Comparison of ENCODE assay signal across 11 cellular contexts in the genomic region with DNA sequence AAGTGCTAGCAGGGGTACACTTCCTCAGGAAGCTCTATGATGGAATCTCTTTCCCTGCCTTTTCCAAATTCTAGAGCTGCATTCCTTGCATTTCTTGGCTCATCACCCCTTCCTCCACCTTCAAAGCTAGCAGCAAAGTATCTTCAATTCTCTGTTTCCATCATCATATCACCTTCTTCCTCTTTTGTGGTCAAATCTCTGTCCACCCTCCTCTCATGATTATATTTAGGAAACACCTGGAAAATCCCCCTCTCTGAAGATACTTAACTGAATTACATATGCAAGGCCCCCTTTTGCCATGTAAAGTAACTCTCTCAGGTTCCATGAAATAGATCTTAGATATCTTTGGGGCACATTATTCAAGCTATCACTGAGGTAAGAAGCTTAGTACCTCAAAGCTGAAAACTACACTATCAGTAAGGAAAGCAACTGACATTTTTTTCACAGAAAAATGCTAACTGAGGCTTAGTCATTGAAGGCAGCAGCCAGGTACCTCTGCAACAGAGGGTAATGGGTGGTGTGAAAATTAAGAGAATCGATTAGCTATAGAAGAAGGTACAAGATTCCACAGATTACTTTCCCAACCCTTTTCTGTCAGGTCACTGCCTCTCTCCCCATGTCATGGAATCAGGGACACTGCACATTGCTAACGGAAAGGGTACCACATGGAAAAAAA.
DNase-seq lines count a peak whose midpoint lies in the region; ATAC-seq and TF ChIP-seq lines count a peak whose summit lies in the region.
"Had no signal": no experiment of that assay in that cellular context is flagged by ENCODE, and none has a peak within 500 bp of the region (broad histone marks: within the 10 kb centered on the region; RNA-seq: fewer than 3 reads in every experiment).

No MANE protein-coding gene starts in this region.

- intact Hi-C loops in thyroid gland (cut with DNase I) (no loop called here), Right ventricle myocardium superior (cut with DNase I) (no loop called here)

- H3K27ac ChIP-seq in thyroid gland = no peak overlapping the region

- TF ChIP-seq CTCF in GM12865 (IDR thresholded peaks at IDR 0.05; ENCODE audit: insufficient read depth, low read depth, low read length, missing control alignments) = no peak
- TF ChIP-seq CTCF in thyroid gland (IDR thresholded peaks at IDR 0.05) = no peak

- H3K4me1 ChIP-seq in thyroid gland = no peaks in the 10 kb centered on the region

- no peak overlapping the region for H3K4me3 ChIP-seq in GM12865 (ENCODE audit: low read depth, low read length)
- no peak overlapping the region for H3K4me3 ChIP-seq in thyroid gland (replicated peaks in 1 of 3)

- H3K27me3 ChIP-seq in thyroid gland = no peaks in the 10 kb centered on the region

- DNase-seq in GM12865 (ENCODE audit: low read depth) = peak; percentile 49
- DNase-seq in NOMO-1 treated with DMSO at 0.1 percent for 48 hours (lab: John Stamatoyannopoulos, UW; ENCODE audit: unreplicated experiment) = peak; percentile 31
- no peak for DNase-seq in activated naive CD4-positive, alpha-beta T cell (lab: John Stamatoyannopoulos, UW)
- no peak for DNase-seq in thyroid gland
- DNase-seq in Right ventricle myocardium superior = no peak
- no peak for DNase-seq in LoVo (ENCODE audit: low spot score)
- DNase-seq: activated CD8-positive, alpha-beta memory T cell treated with anti-CD3 and anti-CD28 coated beads, Interleukin-2, amount 50 U/mL, for 4 hours; NCI-H774; T-helper 1 cell had no signal

- ATAC-seq in GM19463 (IDR thresholded peaks at IDR 0.05; ENCODE audit: unreplicated experiment) = peak; percentile 71
- ATAC-seq in HG02885 (IDR thresholded peaks at IDR 0.05; ENCODE audit: poor library complexity, unreplicated experiment) = peak; percentile 76
- no peak for ATAC-seq in Right ventricle myocardium superior (ENCODE audit: poor library complexity)

- TF ChIP-seq POLR2A in thyroid gland (IDR thresholded peaks at IDR 0.05) = no peak

- WGBS in thyroid gland, 2 donors = 82 to 92% methylated on average over 2 of the region's 2 CpGs

- no peaks in the 10 kb centered on the region for H3K36me3 ChIP-seq in thyroid gland

- H3K9me3 ChIP-seq in thyroid gland = no peaks in the 10 kb centered on the region

Comparison
In these comparisons a context has a peak if more than half of its experiments do, and no peak if none do; other contexts are left out.
1. DNase-seq: peak in GM12865 (single experiment) and NOMO-1 treated with DMSO at 0.1 percent for 48 hours (single experiment); none in activated naive CD4-positive, alpha-beta T cell (0 of 4), thyroid gland (0 of 2), Right ventricle myocardium superior (single experiment) and LoVo (single experiment).